Comparison of ENCODE assay signal across 25 cellular contexts in the genomic region with DNA sequence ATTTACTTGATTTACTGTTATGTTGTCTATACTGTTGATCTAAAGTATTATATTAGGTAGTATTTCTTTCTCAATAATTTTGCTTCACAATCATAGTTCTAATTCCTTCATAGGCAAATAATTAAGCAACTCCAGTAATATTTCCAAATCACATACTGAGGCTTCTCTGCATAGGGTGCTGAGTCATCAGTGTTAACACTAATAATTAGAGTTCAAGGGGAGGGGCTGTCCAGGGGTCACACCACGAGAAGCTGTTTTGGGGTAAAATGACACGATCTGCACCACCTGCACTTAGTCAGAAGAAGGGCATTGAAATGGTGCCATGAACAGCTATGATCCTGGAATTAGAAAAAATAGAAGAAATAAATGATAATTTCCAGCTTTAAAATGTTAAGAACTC.
"Had no signal": no experiment of that assay in that cellular context is flagged by ENCODE, and none has a peak within 500 bp of the region (broad histone marks: within the 10 kb centered on the region; RNA-seq: fewer than 3 reads in every experiment).

No MANE protein-coding gene starts in this region.

- H3K4me3 ChIP-seq: left lung, lower lobe of right lung, sigmoid colon, spleen, tibial nerve, uterus had no signal

- H3K36me3 ChIP-seq: left lung, lower lobe of right lung, sigmoid colon, spleen, tibial nerve, uterus had no signal

- H3K9ac ChIP-seq: parathyroid adenoma had no signal

- FAIRE-seq: islet of Langerhans, kidney, small intestine had no signal

- H3K27ac ChIP-seq: left lung, lower lobe of right lung, parathyroid adenoma, sigmoid colon, spleen, tibial nerve, uterus had no signal

- H2AFZ ChIP-seq: parathyroid adenoma had no signal

- DNase-seq: hippocampal formation; kidney; left colon; left lung; lower lobe of right lung; mammary epithelial cell; mesenchymal stem cell; naive thymus-derived CD8-positive, alpha-beta T cell; nucleus accumbens; retina; right cardiac atrium; sigmoid colon; small intestine; spleen; stimulated activated CD4-positive, alpha-beta T cell treated with anti-CD3 and anti-CD28 coated beads, Interleukin-2, amount 100 ng/mL, for 48 hours; stimulated activated CD4-positive, alpha-beta T cell treated with anti-CD3 and anti-CD28 coated beads, Interleukin-4, amount 100 ng/mL, for 4 hours; stimulated activated CD8-positive, alpha-beta memory T cell treated with anti-CD3 and anti-CD28 coated beads, Interleukin-4, amount 100 ng/mL, for 48 hours; stimulated activated naive CD4-positive, alpha-beta T cell treated with Interleukin-2 at 50 U/mL for 16 hours; stimulated activated naive CD8-positive, alpha-beta T cell treated with anti-CD3 and anti-CD28 coated beads, Interleukin-15, amount 100 ng/mL, for 72 hours; substantia nigra; uterus had no signal

- H3K4me1 ChIP-seq: left lung, lower lobe of right lung, parathyroid adenoma, spleen, tibial nerve, uterus had no signal

- H3K27me3 ChIP-seq: left lung, sigmoid colon, spleen, tibial nerve, uterus had no signal

- ATAC-seq: left colon; left lung; lower lobe of right lung; naive thymus-derived CD8-positive, alpha-beta T cell; right cardiac atrium; stimulated activated memory B cell treated with anti-CD40 and anti-IgM and Interleukin-4, amounts not matched to agents 10 μg/mL and 1 μg/mL and 100 μg/mL, for 72 hours; stimulated activated naive CD8-positive, alpha-beta T cell treated with anti-CD3 and anti-CD28 coated beads, Interleukin-15, amount 100 ng/mL, for 72 hours had no signal

- H3K9me3 ChIP-seq: left lung, lower lobe of right lung, sigmoid colon, spleen, tibial nerve, uterus had no signal
